ENCODE assay signal across 1 cellular context in the genomic region with DNA sequence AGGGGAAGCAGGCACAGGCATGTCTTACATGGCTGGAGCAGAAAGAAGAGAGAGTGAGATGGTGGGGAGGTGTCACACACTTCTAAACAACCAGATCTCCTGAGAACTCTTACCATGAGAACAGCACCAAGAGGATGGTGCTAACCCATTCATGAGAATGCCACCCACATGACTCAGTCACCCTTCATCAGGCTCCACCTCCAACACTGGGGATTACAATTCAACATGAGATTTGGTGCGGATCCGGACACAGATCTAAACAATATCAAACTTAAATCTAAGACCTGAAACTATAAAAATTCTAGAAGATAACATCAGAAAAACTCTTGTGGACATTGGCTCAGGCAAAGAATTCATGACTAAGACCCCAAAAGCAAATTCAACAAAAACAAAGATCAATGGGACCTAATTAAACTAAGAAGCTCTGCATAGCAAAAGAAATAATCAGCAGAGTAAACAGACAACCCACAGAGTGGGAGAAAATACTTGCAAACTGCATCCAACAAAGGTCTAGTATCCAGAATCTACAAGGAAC.
TF ChIP-seq lines count a peak whose summit lies in the region.

No MANE protein-coding gene starts in this region.

TF ChIP-seq in H1, 55 proteins besides CTCF, POLR2A, EP300 and RAD21:
- no peak for TF ChIP-seq FOSL1 (IDR thresholded peaks at IDR 0.05; ENCODE audit: insufficient read depth, low read depth, low read length)
- no peak for TF ChIP-seq RBBP5 (IDR thresholded peaks at IDR 0.05; ENCODE audit: borderline replicate concordance, low read depth, low read length)
- no peak for TF ChIP-seq ZNF274 (IDR thresholded peaks at IDR 0.05; ENCODE audit: borderline replicate concordance, extremely low read depth, low read length)
- no peak for TF ChIP-seq CHD7 (IDR thresholded peaks at IDR 0.05; ENCODE audit: insufficient replicate concordance, low read length)
- TF ChIP-seq CHD1 (IDR thresholded peaks at IDR 0.05; ENCODE audit: low read depth, low read length) = no peak
- no peak for TF ChIP-seq POLR2AphosphoS5 (IDR thresholded peaks at IDR 0.05; ENCODE audit: low read depth, low read length)
- TF ChIP-seq, protein P1, sequence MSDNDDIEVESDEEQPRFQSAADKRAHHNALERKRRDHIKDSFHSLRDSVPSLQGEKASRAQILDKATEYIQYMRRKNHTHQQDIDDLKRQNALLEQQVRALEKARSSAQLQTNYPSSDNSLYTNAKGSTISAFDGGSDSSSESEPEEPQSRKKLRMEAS (IDR thresholded peaks at IDR 0.05) = no peak
- TF ChIP-seq TEAD4 (IDR thresholded peaks at IDR 0.05; ENCODE audit: low read depth, low read length) = no peak
